In the genomic region with DNA sequence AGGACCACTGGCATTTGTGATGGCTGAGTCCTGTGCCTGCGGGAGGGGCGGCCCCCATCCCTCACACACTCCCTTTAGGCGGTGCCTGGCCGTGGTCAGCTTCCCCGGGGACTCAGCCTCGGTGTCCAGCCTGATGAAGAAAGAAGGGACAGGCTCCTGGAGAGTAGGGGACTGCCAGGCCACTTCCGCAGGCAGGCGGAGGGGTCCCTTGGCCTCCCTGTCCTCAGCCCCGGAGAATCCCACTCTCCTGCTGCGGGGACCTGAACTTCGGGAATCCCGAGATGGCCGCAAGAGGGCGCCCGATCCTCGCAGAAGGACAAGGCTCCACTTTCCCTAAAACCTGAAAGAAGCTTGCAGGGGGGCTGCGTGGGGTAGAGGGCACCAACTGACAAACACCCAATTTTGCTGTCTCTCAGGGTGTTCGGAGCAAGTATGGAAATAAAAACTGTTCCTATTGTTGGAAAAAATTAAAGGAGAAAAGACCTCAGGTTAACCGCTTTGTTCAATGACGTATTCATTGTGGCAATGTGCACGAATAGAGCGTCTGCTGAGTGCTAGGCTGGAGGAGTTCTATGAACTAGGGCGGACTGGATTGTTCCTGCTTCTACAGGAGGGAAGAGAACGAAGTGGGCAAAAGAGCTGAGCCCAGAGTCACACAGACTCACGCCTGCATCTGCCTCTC, we compare ENCODE assay signal across 9 cellular contexts.
DNase-seq lines count a peak whose midpoint lies in the region; ATAC-seq, FAIRE-seq and TF ChIP-seq lines count a peak whose summit lies in the region.
"Had no signal": no experiment of that assay in that cellular context is flagged by ENCODE, and none has a peak within 500 bp of the region (broad histone marks: within the 10 kb centered on the region; RNA-seq: fewer than 3 reads in every experiment).

No MANE protein-coding gene starts in this region.

- no peaks in the 10 kb centered on the region for H3K9me3 ChIP-seq in HUES6 (ENCODE audit: control insufficient read depth, insufficient read depth, low read depth, low read length)
- H3K9me3 ChIP-seq in mammary epithelial cell (replicated peaks; ENCODE audit: insufficient read depth, low read length): no peaks in the 10 kb centered on the region

- ATAC-seq in GM19467 (IDR thresholded peaks at IDR 0.05; ENCODE audit: unreplicated experiment) (no peak), HG03520 (IDR thresholded peaks at IDR 0.05; ENCODE audit: unreplicated experiment) (no peak)

- H3K36me3 ChIP-seq in HUES6 (ENCODE audit: control insufficient read depth, insufficient read depth, low read length): no peaks in the 10 kb centered on the region
- no peaks in the 10 kb centered on the region for H3K36me3 ChIP-seq in mammary epithelial cell (ENCODE audit: insufficient read depth, low read length)

- WGBS in mammary epithelial cell (ENCODE audit: low coverage, missing lambda C conversion rate): 8% methylated on average over 16 of the region's 25 CpGs

- no peaks in the 10 kb centered on the region for H3K79me2 ChIP-seq in mammary epithelial cell (ENCODE audit: insufficient read depth, low read length)

- dilution Hi-C loops in mammary epithelial cell (cut with HindIII; ENCODE audit: low sequenced_read_pairs): no loop called here

- peaks cover 5% of the 10 kb centered on the region for H3K27me3 ChIP-seq in HUES6 (ENCODE audit: control insufficient read depth, insufficient read depth, low read length)
- H3K27me3 ChIP-seq in mammary epithelial cell (ENCODE audit: insufficient read depth, low read length): peaks cover 1% of the 10 kb centered on the region

- H4K20me1 ChIP-seq in mammary epithelial cell (ENCODE audit: insufficient read depth, low read length): no peaks in the 10 kb centered on the region

- intact Hi-C loops in mammary epithelial cell (cut with micrococcal nuclease): loop anchor here (5.0 kb wide), 3 partner anchors 878 to 1903 kb away; no protein-coding TSS in a partner anchor

- no peak for FAIRE-seq in D721Med (lab: Jason Lieb, UNC)
- FAIRE-seq: TTC549 had no signal

- H3K4me3 ChIP-seq in HUES6 (ENCODE audit: low read depth, low read length): peak overlapping the region; percentile 51
- no peak overlapping the region for H3K4me3 ChIP-seq in mammary epithelial cell (replicated peaks in 1 of 3; ENCODE audit: insufficient read depth in 1 of 3, low read depth in 2 of 3, low read length in 3 of 3)

- H3K4me2 ChIP-seq in mammary epithelial cell (ENCODE audit: insufficient read depth, low read depth, low read length): peak overlapping the region; percentile 44

- CTCF ChIA-PET in mammary epithelial cell (lab: Charles Lee; ENCODE audit: low non-redundant PET): interaction anchor here (0.6 kb wide), 1 partner anchor 885 kb away, joined by 3 read pairs; no protein-coding TSS in a partner anchor

- peak overlapping the region; percentile 66 for H2AFZ ChIP-seq in mammary epithelial cell (ENCODE audit: low read depth, low read length)

- DNase-seq in D721Med (ENCODE audit: insufficient read length, low spot score): no peak
- DNase-seq in T-helper 9 cell: peak; percentile 30
- peak; percentile 62 for DNase-seq in mammary epithelial cell
- DNase-seq in kidney tubule cell (ENCODE audit: low spot score): peak; percentile 33
- DNase-seq in stimulated activated CD4-positive, alpha-beta T cell treated with anti-CD3 and anti-CD28 coated beads, Interleukin-4, amount 100 ng/mL, for 4 hours: peak; percentile 11 to 43

- in situ Hi-C loops in mammary epithelial cell (cut with MboI; ENCODE audit: low sequenced_read_pairs in 2 of 2): loop anchor here (25.0 kb wide), 5 partner anchors 807 to 1893 kb away; no protein-coding TSS in a partner anchor

- H3K9ac ChIP-seq in HUES6 (ENCODE audit: low read length) (no peak overlapping the region), mammary epithelial cell (ENCODE audit: insufficient read depth, low read length) (no peak overlapping the region)

- TF ChIP-seq CTCF in D721Med (IDR thresholded peaks at IDR 0.05; ENCODE audit: insufficient read depth, missing control alignments): peak; percentile 91
- TF ChIP-seq CTCF in mammary epithelial cell (conservative IDR thresholded peaks at IDR 0.05 in 1 of 2, IDR thresholded peaks at IDR 0.05 in 1 of 2; ENCODE audit: extremely low read depth in 1 of 2, insufficient read depth in 1 of 2, low read depth in 1 of 2, low read length in 2 of 2): peak; percentile 66 to 84

- H3K4me1 ChIP-seq in HUES6 (ENCODE audit: control insufficient read depth, insufficient read depth, low read length) (no peaks in the 10 kb centered on the region), mammary epithelial cell (ENCODE audit: insufficient read depth, low read length) (peaks cover 6% of the 10 kb centered on the region)

- no TSS peak for BruUV-seq in mammary epithelial cell (replicated peaks; lab: Mats Ljungman, UMichigan)

- H3K27ac ChIP-seq in HUES6 (ENCODE audit: low read depth, low read length) (no peak overlapping the region), mammary epithelial cell (ENCODE audit: insufficient read depth, low read depth, low read length) (no peak overlapping the region)
